ENCODE assay signal across 9 cellular contexts in the genomic region with DNA sequence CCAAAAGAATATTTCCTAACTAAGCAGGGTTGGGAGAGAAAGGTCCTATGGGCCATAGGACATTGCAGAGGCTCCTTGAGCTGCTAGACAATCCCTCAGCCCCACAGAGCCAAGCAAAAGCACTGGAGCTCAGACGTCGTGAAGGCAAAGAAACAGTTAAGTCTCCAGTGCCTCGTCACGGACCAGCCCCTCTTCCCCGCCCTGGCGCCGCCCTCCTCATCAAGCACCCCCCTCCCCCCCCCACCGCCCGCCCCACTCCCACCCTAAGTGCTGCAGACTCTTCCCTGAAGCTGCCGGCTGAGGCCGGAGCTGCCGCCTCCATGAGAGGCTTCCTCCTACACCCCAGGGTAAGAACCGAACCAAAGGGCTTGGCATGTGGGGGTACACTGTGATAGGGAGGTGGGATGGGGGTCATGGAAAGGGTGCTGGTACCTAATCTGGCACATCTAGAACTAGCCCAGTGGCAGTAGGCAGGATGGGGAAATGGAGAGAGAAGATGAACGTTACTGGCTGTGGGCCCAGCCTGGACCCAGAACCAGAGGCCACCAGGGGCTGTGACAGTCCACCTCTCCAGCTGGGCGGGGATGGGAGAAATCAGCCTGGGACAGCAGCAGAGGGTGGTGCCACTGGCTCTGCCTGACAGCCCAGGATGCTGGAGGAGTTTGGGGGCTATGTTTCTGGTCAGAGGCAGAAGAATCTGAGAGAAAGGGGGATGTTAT. TPM values are rescaled to one million over a fixed set of nuclear protein-coding genes. Genes with fewer than 3 reads are reported as not detected.
A peak's percentile ranks its signal among the peaks of the same experiment; 100 is the strongest.
DNase-seq lines count a peak whose midpoint lies in the region; ATAC-seq, FAIRE-seq and TF ChIP-seq lines count a peak whose summit lies in the region.
"Had no signal": no experiment of that assay in that cellular context is flagged by ENCODE, and none has a peak within 500 bp of the region (broad histone marks: within the 10 kb centered on the region; RNA-seq: fewer than 3 reads in every experiment).

A gene (plus strand): TSS at position 255 of the 719 bp plus-strand sequence. CDS start 3,866 bp downstream, outside the sequence.

- peak within 1 kb of the TSS; percentile 70 to 91 for H3K9ac ChIP-seq in stomach smooth muscle (ENCODE audit: low read length in 2 of 2)
- H3K9ac ChIP-seq: KMS-11 had no signal

- H3K4me3 ChIP-seq in coronary artery (peak within 1 kb of the TSS; percentile 79), stomach smooth muscle (ENCODE audit: low read length in 2 of 2) (peak within 1 kb of the TSS; percentile 92 to 96), small intestine (ENCODE audit: low read depth in 1 of 2, low read length in 2 of 2) (no peak within 1 kb of the TSS)

- peak; percentile 82 for DNase-seq in EH (ENCODE audit: low read depth)
- peak; percentile 33 to 51 for DNase-seq in NCI-H446 (lab: John Stamatoyannopoulos, UW)
- peak; percentile 82 for DNase-seq in coronary artery (ENCODE audit: low spot score)
- DNase-seq in left colon: peak; percentile 41 to 47
- no peak for DNase-seq in small intestine

- H3K36me3 ChIP-seq in stomach smooth muscle (ENCODE audit: control insufficient read depth in 2 of 2, insufficient read depth in 2 of 2, low read length in 2 of 2): peaks cover 20 to 24% of the 10 kb centered on the region in 2 donors
- H3K36me3 ChIP-seq in small intestine (ENCODE audit: control insufficient read depth in 2 of 2, insufficient read depth in 2 of 2, low read length in 2 of 2): no peaks in the 10 kb centered on the region

- H3K27me3 ChIP-seq in stomach smooth muscle (ENCODE audit: control insufficient read depth in 1 of 2, insufficient read depth in 2 of 2, low read length in 2 of 2) (no peaks in the 10 kb centered on the region), small intestine (ENCODE audit: control insufficient read depth in 2 of 2, insufficient read depth in 2 of 2, low read length in 2 of 2) (no peaks in the 10 kb centered on the region)

- intact Hi-C loops in left colon (cut with DNase I, micrococcal nuclease): no loop called here

- H3K9me3 ChIP-seq in stomach smooth muscle (ENCODE audit: control insufficient read depth in 2 of 2, low read length in 2 of 2) (no peaks in the 10 kb centered on the region), small intestine (ENCODE audit: control insufficient read depth, low read depth) (no peaks in the 10 kb centered on the region)

- WGBS in small intestine, 3 donors: 3 to 20% (median 8%) methylated on average over 11 to 15 of the region's 15 CpGs

- peak within 1 kb of the TSS; percentile 61 to 85 for H3K27ac ChIP-seq in coronary artery
- peak within 1 kb of the TSS; percentile 90 for H3K27ac ChIP-seq in stomach smooth muscle (ENCODE audit: low read length)
- peak within 1 kb of the TSS in 1 of 2 donors; percentile 59 for H3K27ac ChIP-seq in small intestine (ENCODE audit: low read depth in 1 of 2, low read length in 1 of 2)
- H3K27ac ChIP-seq: KMS-11 had no signal

- H3K4me1 ChIP-seq in stomach smooth muscle (ENCODE audit: control insufficient read depth, insufficient read depth, low read length) (peaks cover 39% of the 10 kb centered on the region), small intestine (ENCODE audit: control insufficient read depth in 2 of 2, insufficient read depth in 1 of 2, low read depth in 1 of 2, low read length in 1 of 2) (no peaks in the 10 kb centered on the region)

- ATAC-seq in left colon (peak; percentile 49), HG03095 (IDR thresholded peaks at IDR 0.05; ENCODE audit: unreplicated experiment) (no peak), GM21528 (IDR thresholded peaks at IDR 0.05; ENCODE audit: low FRiP score, unreplicated experiment) (no peak)

- no peak for TF ChIP-seq CTCF in coronary artery (IDR thresholded peaks at IDR 0.05)

- no peak for FAIRE-seq in small intestine (lab: Jason Lieb, UNC)

RNA-seq across cellular contexts. Expression of the gene that starts here (rescaled TPM):
- total RNA-seq in left colon: 1 to 10 TPM; 1.9 to 7.4 TPM
- polyA plus RNA-seq in small intestine: 1 to 10 TPM in 1 of 3 donors, under 1 TPM in 2; 0.22 to 4.2 (median 0.27) TPM

Comparison
In these comparisons a context has a peak if more than half of its experiments do, and no peak if none do; other contexts are left out.
1. H3K4me3 ChIP-seq: peak in coronary artery (single experiment) and stomach smooth muscle (2 of 2); none in small intestine (0 of 2).